In genomic region chr2:46163804-46164569, GRCh38 we compare ENCODE assay signal across 1 cellular context.
TF ChIP-seq lines count a peak whose summit lies in the region.

No MANE protein-coding gene starts in this region.

TF ChIP-seq in A549, 52 proteins besides CTCF, POLR2A, EP300 and RAD21 (continued from another document):
- TF ChIP-seq PBX3 (IDR thresholded peaks at IDR 0.05) (peak; percentile 64; the same call in 1 of the 2 replicates), HOXA7 (CRISPR knock-in tag; IDR thresholded peaks at IDR 0.05) (no peak), HEYL (CRISPR knock-in tag; IDR thresholded peaks at IDR 0.05) (no peak), CBX2 (IDR thresholded peaks at IDR 0.05; ENCODE audit: borderline replicate concordance, low read depth) (no peak)
- TF ChIP-seq, protein P1, sequence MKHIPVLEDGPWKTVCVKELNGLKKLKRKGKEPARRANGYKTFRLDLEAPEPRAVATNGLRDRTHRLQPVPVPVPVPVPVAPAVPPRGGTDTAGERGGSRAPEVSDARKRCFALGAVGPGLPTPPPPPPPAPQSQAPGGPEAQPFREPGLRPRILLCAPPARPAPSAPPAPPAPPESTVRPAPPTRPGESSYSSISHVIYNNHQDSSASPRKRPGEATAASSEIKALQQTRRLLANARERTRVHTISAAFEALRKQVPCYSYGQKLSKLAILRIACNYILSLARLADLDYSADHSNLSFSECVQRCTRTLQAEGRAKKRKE (CRISPR knock-in tag; IDR thresholded peaks at IDR 0.05; ENCODE audit: low read depth) = no peak
- TF ChIP-seq, protein P2, sequence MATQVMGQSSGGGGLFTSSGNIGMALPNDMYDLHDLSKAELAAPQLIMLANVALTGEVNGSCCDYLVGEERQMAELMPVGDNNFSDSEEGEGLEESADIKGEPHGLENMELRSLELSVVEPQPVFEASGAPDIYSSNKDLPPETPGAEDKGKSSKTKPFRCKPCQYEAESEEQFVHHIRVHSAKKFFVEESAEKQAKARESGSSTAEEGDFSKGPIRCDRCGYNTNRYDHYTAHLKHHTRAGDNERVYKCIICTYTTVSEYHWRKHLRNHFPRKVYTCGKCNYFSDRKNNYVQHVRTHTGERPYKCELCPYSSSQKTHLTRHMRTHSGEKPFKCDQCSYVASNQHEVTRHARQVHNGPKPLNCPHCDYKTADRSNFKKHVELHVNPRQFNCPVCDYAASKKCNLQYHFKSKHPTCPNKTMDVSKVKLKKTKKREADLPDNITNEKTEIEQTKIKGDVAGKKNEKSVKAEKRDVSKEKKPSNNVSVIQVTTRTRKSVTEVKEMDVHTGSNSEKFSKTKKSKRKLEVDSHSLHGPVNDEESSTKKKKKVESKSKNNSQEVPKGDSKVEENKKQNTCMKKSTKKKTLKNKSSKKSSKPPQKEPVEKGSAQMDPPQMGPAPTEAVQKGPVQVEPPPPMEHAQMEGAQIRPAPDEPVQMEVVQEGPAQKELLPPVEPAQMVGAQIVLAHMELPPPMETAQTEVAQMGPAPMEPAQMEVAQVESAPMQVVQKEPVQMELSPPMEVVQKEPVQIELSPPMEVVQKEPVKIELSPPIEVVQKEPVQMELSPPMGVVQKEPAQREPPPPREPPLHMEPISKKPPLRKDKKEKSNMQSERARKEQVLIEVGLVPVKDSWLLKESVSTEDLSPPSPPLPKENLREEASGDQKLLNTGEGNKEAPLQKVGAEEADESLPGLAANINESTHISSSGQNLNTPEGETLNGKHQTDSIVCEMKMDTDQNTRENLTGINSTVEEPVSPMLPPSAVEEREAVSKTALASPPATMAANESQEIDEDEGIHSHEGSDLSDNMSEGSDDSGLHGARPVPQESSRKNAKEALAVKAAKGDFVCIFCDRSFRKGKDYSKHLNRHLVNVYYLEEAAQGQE (IDR thresholded peaks at IDR 0.05) = no peak
